ENCODE assay signal across 15 cellular contexts in the genomic region with DNA sequence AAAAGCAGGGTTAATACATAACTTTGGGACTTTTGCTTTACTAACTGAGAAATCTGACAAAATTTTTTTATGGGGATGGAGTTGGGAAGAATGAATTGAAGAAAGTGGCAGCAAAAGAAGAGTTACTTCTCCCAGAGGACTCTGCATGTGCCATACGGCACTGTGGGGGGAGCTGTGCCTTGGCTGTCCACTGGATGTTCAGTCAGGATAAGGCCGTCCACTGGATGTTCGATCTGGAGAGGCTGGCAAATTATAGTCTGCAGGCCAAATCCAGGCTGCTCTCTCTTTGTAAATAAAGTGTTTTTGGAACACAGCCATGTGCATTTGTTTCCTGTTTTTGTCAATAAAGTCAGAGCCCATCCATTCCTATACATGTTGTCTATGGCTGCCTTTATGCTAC. TPM values are rescaled to one million over a fixed set of nuclear protein-coding genes. Genes with fewer than 3 reads are reported as not detected.
DNase-seq lines count a peak whose midpoint lies in the region; ATAC-seq, FAIRE-seq and TF ChIP-seq lines count a peak whose summit lies in the region.
"Had no signal": no experiment of that assay in that cellular context is flagged by ENCODE, and none has a peak within 500 bp of the region (broad histone marks: within the 10 kb centered on the region; RNA-seq: fewer than 3 reads in every experiment).

No MANE protein-coding gene starts in this region.

- H3F3A ChIP-seq in neural progenitor cell (ENCODE audit: low read depth) = no peaks in the 10 kb centered on the region

- TF ChIP-seq CTCF in KMS-11 (conservative IDR thresholded peaks at IDR 0.05; ENCODE audit: low read depth, low read length) = no peak
- no peak for TF ChIP-seq CTCF in K562 (IDR thresholded peaks at IDR 0.05 in 2 of 3, conservative IDR thresholded peaks at IDR 0.05 in 1 of 3; ENCODE audit: insufficient read depth in 2 of 3, low read depth in 1 of 3, low read length in 3 of 3)
- no peak for TF ChIP-seq CTCF in neural progenitor cell (IDR thresholded peaks at IDR 0.05)

- no peaks in the 10 kb centered on the region for H3K36me3 ChIP-seq in KMS-11 (ENCODE audit: insufficient read depth)
- no peaks in the 10 kb centered on the region for H3K36me3 ChIP-seq in Karpas-422 (ENCODE audit: insufficient read depth, low read length)
- no peaks in the 10 kb centered on the region for H3K36me3 ChIP-seq in K562 (ENCODE audit: control insufficient read depth, insufficient read depth, low read length)
- no peaks in the 10 kb centered on the region for H3K36me3 ChIP-seq in neural progenitor cell

- H4K20me1 ChIP-seq in KMS-11 (ENCODE audit: insufficient read depth) (no peaks in the 10 kb centered on the region), Karpas-422 (ENCODE audit: insufficient read depth, low read depth, low read length) (no peaks in the 10 kb centered on the region), K562 (replicated peaks; ENCODE audit: control insufficient read depth, insufficient read depth, low read length) (no peaks in the 10 kb centered on the region), neural progenitor cell (ENCODE audit: low read depth) (no peaks in the 10 kb centered on the region)

- H3K79me2 ChIP-seq in KMS-11 (ENCODE audit: insufficient read depth, low read depth) (no peaks in the 10 kb centered on the region), Karpas-422 (ENCODE audit: low read length) (peaks cover 45% of the 10 kb centered on the region), K562 (ENCODE audit: control insufficient read depth, insufficient read depth, low read length) (no peaks in the 10 kb centered on the region), neural progenitor cell (ENCODE audit: low read depth) (no peaks in the 10 kb centered on the region)

- H3K9me3 ChIP-seq in Karpas-422 (ENCODE audit: low read length) (no peaks in the 10 kb centered on the region), K562 (replicated peaks; ENCODE audit: control insufficient read depth, insufficient read depth, low read depth, low read length) (no peaks in the 10 kb centered on the region), neural progenitor cell (ENCODE audit: low read depth) (no peaks in the 10 kb centered on the region)
- H3K9me3 ChIP-seq: A549, Caco-2 had no signal

- 0% methylated on average over 3 of the region's 3 CpGs for WGBS in K562 (ENCODE audit: insufficient coverage, low coverage, missing lambda C conversion rate)

- H2AFZ ChIP-seq in KMS-11 (ENCODE audit: low read depth) (peak overlapping the region; percentile 55; the same call in 1 of the 2 replicates), Karpas-422 (ENCODE audit: low read length) (no peak overlapping the region), K562 (ENCODE audit: low read depth, low read length) (no peak overlapping the region), neural progenitor cell (replicated peaks) (peak overlapping the region; percentile 12)
- H2AFZ ChIP-seq: GM23338 had no signal

- H3K4me1 ChIP-seq in KMS-11 (ENCODE audit: low read depth, poor library complexity, severe bottlenecking) = peaks cover 91% of the 10 kb centered on the region
- H3K4me1 ChIP-seq in Karpas-422 (ENCODE audit: low read length) = peaks cover 60% of the 10 kb centered on the region
- H3K4me1 ChIP-seq in K562 (replicated peaks in 1 of 2; ENCODE audit: control insufficient read depth in 2 of 2, insufficient read depth in 2 of 2, low read length in 2 of 2) = no peaks in the 10 kb centered on the region
- H3K4me1 ChIP-seq in neural progenitor cell = no peaks in the 10 kb centered on the region
- H3K4me1 ChIP-seq: A549, Caco-2 had no signal

- no peak for FAIRE-seq in K562 (lab: Jason Lieb, UNC)
- FAIRE-seq: A549 had no signal

- H3K4me3 Mint-ChIP-seq in neural progenitor cell = no peak overlapping the region
- H3K4me3 Mint-ChIP-seq: CD14-positive monocyte; CD8-positive, alpha-beta memory T cell; GM23338 had no signal

- H3K4me2 ChIP-seq in KMS-11 = peak overlapping the region; percentile 79
- no peak overlapping the region for H3K4me2 ChIP-seq in Karpas-422 (ENCODE audit: low read depth, low read length, poor library complexity, severe bottlenecking)
- no peak overlapping the region for H3K4me2 ChIP-seq in K562 (ENCODE audit: insufficient read depth, low read length)
- H3K4me2 ChIP-seq in neural progenitor cell = no peak overlapping the region
- H3K4me2 ChIP-seq: A549, GM23338 had no signal

- BruUV-seq in K562 (replicated peaks; lab: Mats Ljungman, UMichigan) = no TSS peak

- H3K36me3 Mint-ChIP-seq in neural progenitor cell = no peaks in the 10 kb centered on the region

- TF ChIP-seq EP300 in K562 (IDR thresholded peaks at IDR 0.05; ENCODE audit: low read length) = no peak

- CTCF ChIA-PET in K562 (lab: Yijun Ruan, JAX; ENCODE audit: low intra/inter-chr PET ratio) = no interaction called here

- peak overlapping the region; percentile 84 for H3K27ac ChIP-seq in KMS-11
- peak overlapping the region; percentile 90; the same call in 1 of the 2 replicates for H3K27ac ChIP-seq in Karpas-422 (ENCODE audit: low read length)
- H3K27ac ChIP-seq in K562 (ENCODE audit: extremely low read depth, low read depth, low read length) = no peak overlapping the region
- no peak overlapping the region for H3K27ac ChIP-seq in neural progenitor cell
- H3K27ac ChIP-seq: A549 had no signal

- POLR2A ChIA-PET in K562 (lab: Yijun Ruan, JAX) = interaction anchor here (1.5 to 1.7 kb wide), 2 partner anchors 10 to 30 kb away, joined by 4 to 5 read pairs; no protein-coding TSS in a partner anchor

- H3K27ac Mint-ChIP-seq in neural progenitor cell = no peak overlapping the region
- H3K27ac Mint-ChIP-seq: CD8-positive, alpha-beta memory T cell; GM23338 had no signal

- in situ Hi-C loops in K562 (cut with MboI) = no loop called here

- TF ChIP-seq POLR2A in K562 (conservative IDR thresholded peaks at IDR 0.05) = no peak

- intact Hi-C loops in K562 (cut with micrococcal nuclease) = no loop called here

- H3K27me3 ChIP-seq in KMS-11 (ENCODE audit: insufficient read depth, low read depth) (no peaks in the 10 kb centered on the region), Karpas-422 (ENCODE audit: low read length) (no peaks in the 10 kb centered on the region), K562 (ENCODE audit: control insufficient read depth in 2 of 2, insufficient read depth in 2 of 2, low read length in 2 of 2) (peaks cover 15 to 25% of the 10 kb centered on the region in 2 experiments; a peak in 4 of 5 replicates), neural progenitor cell (no peaks in the 10 kb centered on the region)

- H3K27me3 Mint-ChIP-seq in neural progenitor cell (ENCODE audit: insufficient read depth, low read depth) = peaks cover 6% of the 10 kb centered on the region
- H3K27me3 Mint-ChIP-seq: CD8-positive, alpha-beta memory T cell; IgD-negative memory B cell had no signal

- ATAC-seq in K562 = peak; percentile 69
- ATAC-seq: A549, GM23338 had no signal

- H3K4me3 ChIP-seq in KMS-11 (IDR thresholded peaks at IDR 0.05; ENCODE audit: insufficient read depth, low read depth, low read length) (no peak overlapping the region), Karpas-422 (ENCODE audit: low read length) (no peak overlapping the region), K562 (no peak overlapping the region), neural progenitor cell (no peak overlapping the region)
- H3K4me3 ChIP-seq: A549, GM23338 had no signal

- H3K9me2 ChIP-seq in Karpas-422 (replicated peaks; ENCODE audit: insufficient read depth, low read length) = no peaks in the 10 kb centered on the region

- peaks cover 3% of the 10 kb centered on the region for H3K9me3 Mint-ChIP-seq in neural progenitor cell

- TF ChIP-seq RAD21 in K562 (CRISPR knock-in tag; conservative IDR thresholded peaks at IDR 0.05 in 1 of 2, IDR thresholded peaks at IDR 0.05 in 1 of 2) = no peak

- DNase-seq in Karpas-422 (no peak), K562 (ENCODE audit: extremely low read depth in 1 of 4, low spot score in 3 of 4) (no peak), neural progenitor cell (ENCODE audit: low spot score) (no peak), SIG-M5 (lab: John Stamatoyannopoulos, UW) (no peak), CD1c-positive myeloid dendritic cell (ENCODE audit: extremely low spot score) (no peak)
- DNase-seq in activated CD8-positive, alpha-beta memory T cell treated with anti-CD3 and anti-CD28 coated beads, Interleukin-2, amount 50 U/mL, for 48 hours = no peak
- DNase-seq: Caco-2; CD8-positive, alpha-beta memory T cell; DMS53; H7 had no signal

- no peaks in the 10 kb centered on the region for H3K4me1 Mint-ChIP-seq in neural progenitor cell
- H3K4me1 Mint-ChIP-seq: CD8-positive, alpha-beta memory T cell; GM23338 had no signal

- no peaks in the 10 kb centered on the region for H3K9me1 ChIP-seq in K562 (ENCODE audit: control insufficient read depth, insufficient read depth, low read length)

- H3K9ac ChIP-seq in KMS-11 (peak overlapping the region; percentile 34; the same call in 1 of the 2 replicates), Karpas-422 (ENCODE audit: low read length) (no peak overlapping the region), K562 (ENCODE audit: insufficient read depth in 1 of 2, low read depth in 2 of 2, low read length in 2 of 2) (no peak overlapping the region), neural progenitor cell (no peak overlapping the region)

RNA-seq across cellular contexts. Expression of gene MAP3K7CL, which starts 4.5 kb away (rescaled TPM):
- 34.8 and 38.3 TPM in 2 replicates for total RNA-seq in Karpas-422 (2014; rRNA removed; shearing (Covaris generic); ENCODE audit: low replicate concordance)
- total RNA-seq in K562 (2011; cell fraction: chromatin; rRNA removed; ENCODE audit: low replicate concordance) = 0.14 TPM in 1 of 2 replicates, not detected in the other
- total RNA-seq in K562 (2011; cell fraction: nucleolus; rRNA removed) = 0.50 TPM in 1 of 2 replicates, not detected in the other
- total RNA-seq in K562 (2011; cell fraction: nucleoplasm; rRNA removed) = not detected in 2 replicates
- not detected in 2 replicates for total RNA-seq in K562 (2014; rRNA removed)
- total RNA-seq in K562 (2014; rRNA removed; fragmentation: Illumina TruSeq; extraction: Trizol) = not detected in 2 replicates
- not detected in 2 replicates for total RNA-seq in K562 (2015; rRNA removed; fragmentation: Illumina TruSeq; extraction: Trizol)
- 0.13 TPM in 1 of 2 replicates, not detected in the other for total RNA-seq in K562 (2021)
- 0.07 and 0.14 TPM in 2 replicates for polyA plus RNA-seq in K562 (2011; rRNA removed)
- 0.06 TPM in 1 of 2 replicates, not detected in the other for polyA plus RNA-seq in K562 (2011; cell fraction: cytosol; rRNA removed)
- polyA plus RNA-seq in K562 (2011; cell fraction: nucleus; rRNA removed) = 0.32 TPM in 1 of 2 replicates, not detected in the other
- polyA plus RNA-seq in K562 (2012) = 0.04 and 0.12 TPM in 2 replicates
- polyA plus RNA-seq in K562 (2014; fragmentation: Illumina TruSeq; extraction: Trizol) = 0.10 TPM in 1 of 2 replicates, not detected in the other
- under 1 TPM in 1 of 2 experiments, not detected in 1; 0.15 TPM for polyA plus RNA-seq in K562 (2014; fragmentation: Nextera tagmentation; extraction: Ambion mirVana)
- polyA plus RNA-seq in K562 (2014; rRNA removed) = 0.13 TPM in 1 of 2 replicates, not detected in the other
- polyA minus RNA-seq in K562 (2011; rRNA and poly(A)+ RNA removed) = not detected in 2 replicates
- not detected in 2 replicates for polyA minus RNA-seq in K562 (2011; cell fraction: cytosol; rRNA and poly(A)+ RNA removed)
- polyA minus RNA-seq in K562 (2011; cell fraction: nucleus; rRNA and poly(A)+ RNA removed) = not detected in 2 replicates
- 0.12 TPM in 1 of 2 replicates, not detected in the other for total RNA-seq in neural progenitor cell (ENCODE audit: low replicate concordance)
- total RNA-seq: H7 had no signal

RNA-seq across cellular contexts. Expression of gene CCT8, which starts 52.5 kb away (rescaled TPM):
- total RNA-seq in Karpas-422 (2014; rRNA removed; shearing (Covaris generic); ENCODE audit: low replicate concordance) = 242 and 276 TPM in 2 replicates
- 125 and 302 TPM in 2 replicates for total RNA-seq in K562 (2011; cell fraction: chromatin; rRNA removed; ENCODE audit: low replicate concordance)
- 96.4 and 110 TPM in 2 replicates for total RNA-seq in K562 (2011; cell fraction: nucleolus; rRNA removed)
- total RNA-seq in K562 (2011; cell fraction: nucleoplasm; rRNA removed) = 142 and 158 TPM in 2 replicates
- 431 and 451 TPM in 2 replicates for total RNA-seq in K562 (2014; rRNA removed)
- total RNA-seq in K562 (2014; rRNA removed; fragmentation: Illumina TruSeq; extraction: Trizol) = 677 and 776 TPM in 2 replicates
- total RNA-seq in K562 (2015; rRNA removed; fragmentation: Illumina TruSeq; extraction: Trizol) = 512 and 540 TPM in 2 replicates
- 573 and 579 TPM in 2 replicates for total RNA-seq in K562 (2021)
- 523 and 739 TPM in 2 replicates for polyA plus RNA-seq in K562 (2011; rRNA removed)
- polyA plus RNA-seq in K562 (2011; cell fraction: cytosol; rRNA removed) = 168 and 344 TPM in 2 replicates
- polyA plus RNA-seq in K562 (2011; cell fraction: nucleus; rRNA removed) = 149 and 297 TPM in 2 replicates
- 444 and 544 TPM in 2 replicates for polyA plus RNA-seq in K562 (2012)
- polyA plus RNA-seq in K562 (2014; fragmentation: Illumina TruSeq; extraction: Trizol) = 701 and 741 TPM in 2 replicates
- polyA plus RNA-seq in K562 (2014; fragmentation: Nextera tagmentation; extraction: Ambion mirVana) = 1,000 to 10,000 TPM in 1 of 2 experiments, 100 to 1,000 TPM in 1; 705 to 1,153 TPM
- 625 and 647 TPM in 2 replicates for polyA plus RNA-seq in K562 (2014; rRNA removed)
- 1,155 and 1,163 TPM in 2 replicates for polyA minus RNA-seq in K562 (2011; rRNA and poly(A)+ RNA removed)
- polyA minus RNA-seq in K562 (2011; cell fraction: cytosol; rRNA and poly(A)+ RNA removed) = 311 and 378 TPM in 2 replicates
- 102 and 224 TPM in 2 replicates for polyA minus RNA-seq in K562 (2011; cell fraction: nucleus; rRNA and poly(A)+ RNA removed)
- 433 and 642 TPM in 2 replicates for total RNA-seq in neural progenitor cell (ENCODE audit: low replicate concordance)

Comparison
In these comparisons a context has a peak if more than half of its experiments do, and no peak if none do; other contexts are left out.
1. H2AFZ ChIP-seq: peak in KMS-11 (single experiment) and neural progenitor cell (single experiment); none in Karpas-422 (single experiment) and K562 (single experiment).
2. H3K27ac ChIP-seq: peak in KMS-11 (single experiment) and Karpas-422 (single experiment); none in K562 (single experiment) and neural progenitor cell (single experiment).
3. RNA of gene MAP3K7CL, which starts 4.5 kb away (total RNA-seq): 34.8 to 38.3 TPM in Karpas-422; 0.13 to 0.50 TPM in K562 and 0.12 TPM in neural progenitor cell; every median in the first group is over 10 times any median in the second.